In the genomic region with DNA sequence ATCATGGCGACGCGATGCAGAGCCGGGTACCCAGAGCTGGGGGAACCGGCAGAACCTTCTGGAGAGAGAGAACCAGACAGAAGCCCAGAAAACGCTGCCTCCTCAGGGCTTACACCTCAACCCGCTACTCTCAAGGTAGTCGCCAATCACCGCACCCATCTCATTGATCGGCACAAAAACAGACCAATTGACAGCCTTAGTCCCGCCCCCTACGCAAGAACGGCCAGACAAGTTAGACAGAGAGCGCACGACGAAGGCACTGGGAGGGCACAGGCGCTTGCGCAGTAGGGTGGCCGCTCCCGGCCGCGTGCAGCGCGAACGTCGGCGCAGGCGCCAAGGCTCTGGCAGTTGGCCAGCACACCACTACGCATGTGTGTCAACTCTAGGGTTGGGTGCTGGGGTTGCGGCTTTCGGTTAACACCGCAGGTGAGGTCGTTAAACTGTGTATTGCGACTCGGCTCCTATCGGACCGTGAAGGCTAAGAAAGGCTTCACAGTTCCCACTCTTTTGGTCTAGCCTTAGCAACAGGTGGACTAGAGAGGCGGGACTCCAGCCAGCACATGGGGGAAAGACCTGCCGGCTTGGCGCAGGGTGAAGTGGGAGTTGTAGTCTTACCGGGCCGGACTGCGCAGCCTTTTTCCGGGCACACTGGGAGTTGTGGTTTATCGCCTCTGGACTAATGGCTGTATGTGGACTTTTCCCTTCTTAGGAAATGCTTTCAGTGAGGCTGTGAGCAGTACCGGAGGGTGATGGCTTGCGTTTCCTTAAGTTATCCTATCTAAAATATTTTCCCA, we compare ENCODE assay signal across 1 cellular context.
A peak's percentile ranks its signal among the peaks of the same experiment; 100 is the strongest.
TF ChIP-seq lines count a peak whose summit lies in the region.

Gene CCT3 (minus strand): TSS at position 113 of the 794 bp plus-strand sequence. CDS start 108 bp downstream, at position 5.
Gene TSACC (plus strand): TSS at position 347 of the 794 bp plus-strand sequence. CDS start 1,232 bp downstream, outside the sequence.

TF ChIP-seq in HCT116, 20 proteins besides CTCF, POLR2A, EP300 and RAD21 (continued from another document):
- no peak for TF ChIP-seq EZH2phosphoT487 (IDR thresholded peaks at IDR 0.05; ENCODE audit: borderline replicate concordance)
- no peak for TF ChIP-seq SRF (IDR thresholded peaks at IDR 0.05; ENCODE audit: low read depth)
- no peak for TF ChIP-seq ZNF274 (IDR thresholded peaks at IDR 0.05; ENCODE audit: low read depth, low read length)
- TF ChIP-seq REST (IDR thresholded peaks at IDR 0.05; ENCODE audit: low read depth): no peak
- TF ChIP-seq SIN3A (IDR thresholded peaks at IDR 0.05; ENCODE audit: low read depth): 0 out of 2 replicates have a peak, but pooled peaks have one; percentile 51
- TF ChIP-seq EGR1 (IDR thresholded peaks at IDR 0.05; ENCODE audit: low read depth): no peak
TF ChIP-seq in HCT116: peak in this region for 5.
